8 cellular contexts compared by ENCODE assay signal in the genomic region with DNA sequence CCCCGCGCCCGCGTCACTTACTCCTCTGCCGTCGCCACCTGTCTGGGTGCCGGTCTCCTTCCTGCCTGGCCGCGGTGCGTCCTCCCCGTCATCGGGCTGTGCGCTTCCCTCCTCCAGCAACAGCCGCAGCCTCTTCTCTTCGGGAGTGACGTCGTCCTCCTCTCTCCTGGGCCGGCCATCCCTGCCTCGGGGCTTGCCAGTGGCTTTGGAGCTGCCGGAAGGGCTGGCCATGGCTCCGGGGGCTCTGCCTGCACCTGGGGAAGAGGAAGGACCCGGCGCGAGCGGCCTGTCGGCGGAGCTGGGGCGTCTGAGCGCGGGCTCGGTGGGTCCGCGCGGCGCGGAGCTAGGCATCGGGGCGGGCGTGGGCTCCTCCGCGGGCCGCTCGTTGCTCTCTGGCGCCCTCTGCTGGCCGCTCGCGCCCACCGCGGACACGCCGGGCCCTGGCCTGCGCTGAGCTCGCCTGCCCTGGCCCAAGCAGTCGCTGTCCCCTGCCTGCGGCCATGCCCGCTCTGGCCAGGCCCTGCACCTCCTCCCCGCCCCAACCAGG. TPM values are rescaled to one million over a fixed set of nuclear protein-coding genes. Genes with fewer than 3 reads are reported as not detected.
DNase-seq lines count a peak whose midpoint lies in the region; ATAC-seq, FAIRE-seq and TF ChIP-seq lines count a peak whose summit lies in the region.
"Not testable (repeated sequence)": the region's sequence is repeated elsewhere in the genome, so short reads cannot be mapped to it uniquely, and the experiment has no call there.

No MANE protein-coding gene starts in this region.

- H3K9me3 ChIP-seq in lung (ENCODE audit: control insufficient read depth in 2 of 2, insufficient read depth in 1 of 2, low read length in 1 of 2), result not testable (repeated sequence)

- not testable (repeated sequence) for ATAC-seq in lung (ENCODE audit: insufficient read depth, low FRiP score)

- not testable (repeated sequence) for H3K36me3 ChIP-seq in lung (ENCODE audit: control insufficient read depth in 2 of 2, insufficient read depth in 2 of 2, low read length in 2 of 2)

- TF ChIP-seq POLR2A in GM12891 (IDR thresholded peaks at IDR 0.05; ENCODE audit: low read depth, low read length); erythroblast (IDR thresholded peaks at IDR 0.05; ENCODE audit: low read length): not testable (repeated sequence)

- not testable (repeated sequence) for H3K4me3 ChIP-seq in lung

- FAIRE-seq in GM12891 (lab: Jason Lieb, UNC), result not testable (repeated sequence)

- not testable (repeated sequence) for H3K4me1 ChIP-seq in lung (ENCODE audit: control insufficient read depth in 2 of 2, insufficient read depth in 2 of 2, low read length in 2 of 2)

- TF ChIP-seq CTCF in lung (IDR thresholded peaks at IDR 0.05; ENCODE audit: control extremely low read depth, extremely low read depth), result peak; percentile 78

- 0 to 1% methylated on average over 44 to 57 of the region's 57 CpGs for WGBS in lung, 2 donors

- peak overlapping the region in 1 of 2 donors; percentile 11 for H3K27ac ChIP-seq in lung (ENCODE audit: low read depth in 1 of 2, low read length in 1 of 2)

- not testable (repeated sequence) for H3K27me3 ChIP-seq in lung (ENCODE audit: control insufficient read depth, insufficient read depth)

- DNase-seq in A172 (ENCODE audit: low spot score) (peak; percentile 36), GM12891 (ENCODE audit: insufficient read length, low spot score) (peak; percentile 85), NCI-H1694 treated with DMSO at 0.1 percent for 48 hours (lab: John Stamatoyannopoulos, UW) (peak; percentile 8), SW480 (ENCODE audit: low spot score) (peak; percentile 53), erythroblast (lab: John Stamatoyannopoulos, UW) (peak; percentile 62 to 83), lung (ENCODE audit: low spot score) (peak; percentile 73)
- peak; percentile 68 for DNase-seq in activated effector memory CD4-positive, alpha-beta T cell treated with Interleukin-2 at 50 U/mL for 16 hours
- DNase-seq in stimulated activated CD4-positive, alpha-beta T cell treated with anti-CD3 and anti-CD28 coated beads, Interleukin-15, amount 100 ng/mL, for 1 hour (ENCODE audit: low read depth in 1 of 2, low spot score in 1 of 2), result peak; percentile 64 to 80

RNA-seq across cellular contexts. Expression of a gene that starts 48.4 kb away (rescaled TPM):
- 22.1 and 34.3 TPM in 2 replicates for total RNA-seq in A172 (2014; rRNA removed; shearing (Covaris generic))
- 34.5 TPM for polyA plus RNA-seq in GM12891 (2012; ENCODE audit: low read depth, missing spikeins)
- 100 to 1,000 TPM in 1 of 2 donors, 10 to 100 TPM in 1; 44.3 to 124 TPM for total RNA-seq in lung
- polyA plus RNA-seq in lung, result 100 to 1,000 TPM in 1 of 2 donors, 10 to 100 TPM in 1; 71.6 to 104 TPM

RNA-seq across cellular contexts. Expression of a gene that starts 54.6 kb away (rescaled TPM):
- 54.0 and 64.8 TPM in 2 replicates for total RNA-seq in A172 (2014; rRNA removed; shearing (Covaris generic))
- 0.06 TPM for polyA plus RNA-seq in GM12891 (2012; ENCODE audit: low read depth, missing spikeins)
- 100 to 1,000 TPM in 1 of 2 donors, 10 to 100 TPM in 1; 45.6 to 165 TPM for total RNA-seq in lung
- 100 to 1,000 TPM in 1 of 2 donors, 10 to 100 TPM in 1; 73.9 to 107 TPM for polyA plus RNA-seq in lung

Comparison
In these comparisons a context has a peak if more than half of its experiments do, and no peak if none do; other contexts are left out.
1. DNase-seq: peak in every context shown above with its lines; median percentile 85 in GM12891; 73 in lung; 72 in erythroblast; 72 in stimulated activated CD4-positive, alpha-beta T cell treated with anti-CD3 and anti-CD28 coated beads, Interleukin-15, amount 100 ng/mL, for 1 hour; 68 in activated effector memory CD4-positive, alpha-beta T cell treated with Interleukin-2 at 50 U/mL for 16 hours; 53 in SW480; 36 in A172; 8 in NCI-H1694 treated with DMSO at 0.1 percent for 48 hours.